20 cellular contexts compared by ENCODE assay signal in genomic region chr9:109005678-109006077, GRCh38.
"Had no signal": no experiment of that assay in that cellular context is flagged by ENCODE, and none has a peak within 500 bp of the region (broad histone marks: within the 10 kb centered on the region; RNA-seq: fewer than 3 reads in every experiment).

No MANE protein-coding gene starts in this region.

- H3K4me3 ChIP-seq: colonic mucosa, esophagus muscularis mucosa, gastroesophageal sphincter, heart right ventricle, lower lobe of right lung, mucosa of descending colon had no signal

- ATAC-seq: foreskin keratinocyte, gastroesophageal sphincter, left cardiac atrium, left lobe of liver, left ventricle myocardium superior, lower lobe of right lung, mucosa of descending colon had no signal

- H3K9me3 ChIP-seq: colonic mucosa had no signal

- DNase-seq: colonic mucosa; cortex of kidney; effector CD4-positive, alpha-beta T cell; effector memory CD4-positive, alpha-beta T cell; foreskin keratinocyte; heart right ventricle; hippocampal formation; left cardiac atrium; left ventricle myocardium superior; lower lobe of right lung; mesenchymal stem cell; mucosa of descending colon; naive B cell had no signal

- H3K27ac ChIP-seq: colonic mucosa, foreskin keratinocyte, gastroesophageal sphincter, lower lobe of right lung had no signal

- H3K4me1 ChIP-seq: colonic mucosa had no signal

- FAIRE-seq: endothelial cell of umbilical vein, frontal cortex, islet of Langerhans, keratinocyte had no signal

- H3K36me3 ChIP-seq: colonic mucosa, esophagus muscularis mucosa, gastroesophageal sphincter, heart right ventricle, lower lobe of right lung had no signal

- H3K27me3 ChIP-seq: colonic mucosa, esophagus muscularis mucosa, foreskin keratinocyte, gastroesophageal sphincter, heart right ventricle had no signal
